ENCODE assay signal across 24 cellular contexts in the genomic region with DNA sequence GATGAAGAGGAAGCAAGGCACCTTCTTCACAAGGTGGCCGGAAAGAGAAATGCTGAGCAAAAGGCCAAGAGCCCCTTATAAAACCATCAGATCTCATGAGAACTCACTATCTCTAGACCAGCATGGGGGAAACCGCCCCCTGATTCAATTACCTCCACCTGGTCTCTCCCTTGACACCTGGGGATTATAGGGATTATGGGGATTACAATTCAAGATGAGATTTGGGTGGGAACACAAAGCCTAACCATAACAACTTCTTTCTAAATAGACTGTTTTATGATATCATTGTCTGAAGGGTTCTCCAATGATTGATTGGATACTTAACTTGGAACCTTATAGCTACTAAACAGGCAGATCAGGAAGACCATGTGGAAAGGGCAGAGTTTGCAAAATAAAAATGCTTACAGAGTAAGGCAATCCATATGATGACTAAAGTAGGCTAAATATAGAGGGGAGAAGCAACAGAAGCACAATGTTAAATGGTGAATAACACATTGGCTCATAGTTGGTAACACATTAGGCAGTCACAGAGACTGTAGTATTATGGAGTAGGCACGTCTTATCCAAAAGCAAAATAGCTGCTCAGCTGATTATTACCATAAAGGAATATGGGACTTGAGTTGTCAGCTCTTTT.
DNase-seq lines count a peak whose midpoint lies in the region; ATAC-seq and TF ChIP-seq lines count a peak whose summit lies in the region.
"Had no signal": no experiment of that assay in that cellular context is flagged by ENCODE, and none has a peak within 500 bp of the region (broad histone marks: within the 10 kb centered on the region; RNA-seq: fewer than 3 reads in every experiment).

No MANE protein-coding gene starts in this region.

- no peak overlapping the region for H3K4me3 Mint-ChIP-seq in GM23338
- H3K4me3 Mint-ChIP-seq in CD8-positive, alpha-beta memory T cell, result no peak overlapping the region
- H3K4me3 Mint-ChIP-seq: activated CD8-positive, alpha-beta T cell treated with anti-CD3 and anti-CD28 coated beads, Interleukin-2, amount 10 ng/mL, durations not matched to agents 7 days and 5 days had no signal

- TF ChIP-seq CTCF in AG04450 (IDR thresholded peaks at IDR 0.05; ENCODE audit: low read depth, low read length) (no peak), GM23338 (conservative IDR thresholded peaks at IDR 0.05; ENCODE audit: low read depth in 2 of 2) (no peak), epithelial cell of esophagus (IDR thresholded peaks at IDR 0.05; ENCODE audit: insufficient read depth, low read depth, low read length, missing control alignments) (no peak), mucosa of descending colon (IDR thresholded peaks at IDR 0.05) (no peak)

- DNase-seq in AG04450 (ENCODE audit: low read depth, low spot score) (peak; percentile 29), GM23338 (ENCODE audit: low spot score) (no peak), NCI-H524 treated with DMSO at 0.1 percent for 48 hours (lab: John Stamatoyannopoulos, UW) (peak; percentile 94), epithelial cell of esophagus (ENCODE audit: low read depth) (peak; percentile 77), mucosa of descending colon (no peak)
- no peak for DNase-seq in CD8-positive, alpha-beta memory T cell
- DNase-seq: activated CD4-positive, alpha-beta T cell treated with anti-CD3 and anti-CD28 coated beads for 1 hour; activated CD8-positive, alpha-beta T cell treated with anti-CD3 and anti-CD28 coated beads, Interleukin-2, amount 10 ng/mL, durations not matched to agents 7 days and 5 days; activated effector memory CD4-positive, alpha-beta T cell treated with anti-CD3 and anti-CD28 coated beads, Interleukin-2, amount 50 U/mL, for 16 hours; C1 segment of cervical spinal cord; colonic mucosa; effector memory CD4-positive, alpha-beta T cell; MG63; NCI-H510A; Peyer's patch; posterior cingulate gyrus; right lobe of liver; stimulated activated naive CD4-positive, alpha-beta T cell treated with Interleukin-2 at 50 U/mL for 16 hours; T-helper 1 cell had no signal

- CTCF ChIA-PET in AG04450 (lab: Charles Lee), result interaction anchor here (1.2 kb wide), 1 partner anchor 18 kb away, joined by 3 read pairs; no protein-coding TSS in a partner anchor
- CTCF ChIA-PET in CD8-positive, alpha-beta memory T cell (lab: Charles Lee), result no interaction called here

- H3K27ac ChIP-seq in AG04450 (ENCODE audit: low read depth, low read length) (no peak overlapping the region), GM23338 (ENCODE audit: low read depth) (no peak overlapping the region)
- no peak overlapping the region for H3K27ac ChIP-seq in CD8-positive, alpha-beta memory T cell (ENCODE audit: low read depth, low read length)
- H3K27ac ChIP-seq: colonic mucosa, esophagus muscularis mucosa, Peyer's patch, right lobe of liver, SJSA1, vagina had no signal

- no peaks in the 10 kb centered on the region for H3K27me3 Mint-ChIP-seq in GM23338 (ENCODE audit: insufficient read depth, low read depth, poor library complexity)
- H3K27me3 Mint-ChIP-seq in CD8-positive, alpha-beta memory T cell, result peaks cover 0 to 2% of the 10 kb centered on the region in 2 donors

- H3K9me2 ChIP-seq in GM23338 (ENCODE audit: insufficient read depth), result no peaks in the 10 kb centered on the region

- intact Hi-C loops in mucosa of descending colon (cut with DNase I, micrococcal nuclease), result no loop called here

- H3K4me3 ChIP-seq in AG04450 (ENCODE audit: low read depth, low read length) (no peak overlapping the region), GM23338 (no peak overlapping the region), epithelial cell of esophagus (ENCODE audit: low read length) (no peak overlapping the region), mucosa of descending colon (no peak overlapping the region)
- H3K4me3 ChIP-seq in CD8-positive, alpha-beta memory T cell (ENCODE audit: low read length), result no peak overlapping the region
- H3K4me3 ChIP-seq: colonic mucosa, esophagus muscularis mucosa, MG63, Peyer's patch, right lobe of liver, SJSA1, vagina had no signal

- H4K20me1 ChIP-seq in GM23338 (replicated peaks; ENCODE audit: insufficient read depth), result no peaks in the 10 kb centered on the region

- H3K79me2 ChIP-seq in GM23338 (replicated peaks; ENCODE audit: insufficient read depth), result no peaks in the 10 kb centered on the region

- no peak overlapping the region for H3K4me2 ChIP-seq in GM23338

- H2AFZ ChIP-seq in GM23338, result 0 out of 2 replicates have a peak overlapping the region, but pooled peaks have one; percentile 10

- H3K9me3 Mint-ChIP-seq in GM23338, result no peaks in the 10 kb centered on the region
- H3K9me3 Mint-ChIP-seq in CD8-positive, alpha-beta memory T cell, result peaks cover 0 to 14% (median 10%) of the 10 kb centered on the region in 5 donors

- H3K36me3 ChIP-seq in GM23338 (ENCODE audit: insufficient read depth), result no peaks in the 10 kb centered on the region
- H3K36me3 ChIP-seq in mucosa of descending colon (ENCODE audit: low read depth), result no peaks in the 10 kb centered on the region
- no peaks in the 10 kb centered on the region for H3K36me3 ChIP-seq in CD8-positive, alpha-beta memory T cell (ENCODE audit: insufficient read depth, low read length)
- H3K36me3 ChIP-seq: colonic mucosa, esophagus muscularis mucosa, MG63, Peyer's patch, right lobe of liver, SJSA1, vagina had no signal

- H3K4me1 ChIP-seq in GM23338 (ENCODE audit: insufficient read depth), result no peaks in the 10 kb centered on the region
- H3K4me1 ChIP-seq in mucosa of descending colon (ENCODE audit: low read depth), result no peaks in the 10 kb centered on the region
- no peaks in the 10 kb centered on the region for H3K4me1 ChIP-seq in CD8-positive, alpha-beta memory T cell (ENCODE audit: insufficient read depth, low read length)
- H3K4me1 ChIP-seq: colonic mucosa, Peyer's patch, right lobe of liver, SJSA1, vagina had no signal

- no peak overlapping the region for H3K27ac Mint-ChIP-seq in GM23338
- no peak overlapping the region for H3K27ac Mint-ChIP-seq in CD8-positive, alpha-beta memory T cell
- H3K27ac Mint-ChIP-seq: activated CD8-positive, alpha-beta T cell treated with anti-CD3 and anti-CD28 coated beads, Interleukin-2, amount 10 ng/mL, durations not matched to agents 7 days and 5 days had no signal

- H3F3A ChIP-seq in GM23338 (replicated peaks; ENCODE audit: low read depth), result no peaks in the 10 kb centered on the region

- POLR2A ChIA-PET in AG04450 (lab: Yijun Ruan, JAX), result interaction anchor here (1.2 to 1.3 kb wide), 2 partner anchors 37 to 97 kb away, joined by 3 to 6 read pairs; no protein-coding TSS in a partner anchor
- POLR2A ChIA-PET in CD8-positive, alpha-beta memory T cell (lab: Charles Lee), result no interaction called here

- no peaks in the 10 kb centered on the region for H3K27me3 ChIP-seq in AG04450 (ENCODE audit: control insufficient read depth, insufficient read depth, low read length)
- H3K27me3 ChIP-seq in GM23338 (ENCODE audit: insufficient read depth), result no peaks in the 10 kb centered on the region
- no peaks in the 10 kb centered on the region for H3K27me3 ChIP-seq in CD8-positive, alpha-beta memory T cell (ENCODE audit: insufficient read depth, low read length, poor library complexity, severe bottlenecking)
- H3K27me3 ChIP-seq: colonic mucosa, esophagus muscularis mucosa, MG63, Peyer's patch, right lobe of liver, SJSA1, vagina had no signal

- H3K9me3 ChIP-seq in AG04450 (ENCODE audit: control insufficient read depth, insufficient read depth, low read length) (no peaks in the 10 kb centered on the region), mucosa of descending colon (no peaks in the 10 kb centered on the region)
- no peaks in the 10 kb centered on the region for H3K9me3 ChIP-seq in CD8-positive, alpha-beta memory T cell (ENCODE audit: low read length)
- H3K9me3 ChIP-seq: colonic mucosa, esophagus muscularis mucosa, MG63, Peyer's patch, right lobe of liver, SJSA1, vagina had no signal

- ATAC-seq in GM23338, result no peak
- no peak for ATAC-seq in GM18517 (IDR thresholded peaks at IDR 0.05; ENCODE audit: unreplicated experiment)
- ATAC-seq in mucosa of descending colon, result no peak
- no peak for ATAC-seq in HG02852 (IDR thresholded peaks at IDR 0.05; ENCODE audit: unreplicated experiment)
- ATAC-seq: activated CD8-positive, alpha-beta T cell treated with anti-CD3 and anti-CD28 coated beads, Interleukin-2, amount 10 ng/mL, durations not matched to agents 7 days and 5 days; right lobe of liver had no signal

- no peaks in the 10 kb centered on the region for H3K4me1 Mint-ChIP-seq in GM23338
- no peaks in the 10 kb centered on the region for H3K4me1 Mint-ChIP-seq in CD8-positive, alpha-beta memory T cell

- no peaks in the 10 kb centered on the region for H3K36me3 Mint-ChIP-seq in GM23338 (ENCODE audit: low read depth)
- H3K36me3 Mint-ChIP-seq in CD8-positive, alpha-beta memory T cell, result peaks cover 0 to 2% (median 0%) of the 10 kb centered on the region in 3 donors

Comparison
In these comparisons a context has a peak if more than half of its experiments do, and no peak if none do; other contexts are left out.
1. DNase-seq: peak in AG04450 (single experiment), NCI-H524 treated with DMSO at 0.1 percent for 48 hours (single experiment) and epithelial cell of esophagus (single experiment); none in GM23338 (single experiment), mucosa of descending colon (0 of 3) and CD8-positive, alpha-beta memory T cell (0 of 5).